17 cellular contexts compared by ENCODE assay signal in the genomic region with DNA sequence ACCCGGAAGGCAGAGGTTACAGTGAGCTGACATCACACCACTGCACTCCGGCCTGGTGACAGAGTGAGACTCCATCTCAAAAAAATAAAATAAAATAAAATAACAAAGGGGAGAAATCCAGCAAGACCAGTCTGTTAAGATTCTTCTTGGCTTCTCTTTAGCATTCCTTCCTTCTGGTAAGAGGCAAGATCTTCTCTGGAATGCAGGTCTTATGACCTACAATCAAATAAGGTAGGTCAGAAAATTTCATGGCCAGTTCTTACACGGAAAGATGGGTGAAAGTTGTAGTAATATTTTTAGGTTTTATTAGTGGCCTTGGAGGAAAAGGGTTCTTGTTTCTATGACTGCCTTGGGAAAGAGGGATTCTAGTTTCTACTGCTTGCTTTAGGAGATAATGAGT.
A peak's percentile ranks its signal among the peaks of the same experiment; 100 is the strongest.
DNase-seq lines count a peak whose midpoint lies in the region; ATAC-seq and TF ChIP-seq lines count a peak whose summit lies in the region.
"Had no signal": no experiment of that assay in that cellular context is flagged by ENCODE, and none has a peak within 500 bp of the region (broad histone marks: within the 10 kb centered on the region; RNA-seq: fewer than 3 reads in every experiment).

No MANE protein-coding gene starts in this region.

- H3K9ac ChIP-seq in HUES48 (ENCODE audit: low read depth, low read length): no peak overlapping the region
- H3K9ac ChIP-seq: BLaER1 treated with 17β-estradiol and CSF1 and Interleukin-3, amounts not matched to agents 10 nM and 100 nM had no signal

- peaks cover 6% of the 10 kb centered on the region for H3K4me1 Mint-ChIP-seq in mesothelial cell of epicardium

- intact Hi-C loops in left ventricle myocardium inferior (cut with micrococcal nuclease): no loop called here

- ATAC-seq in omental fat pad (ENCODE audit: low FRiP score): no peak
- ATAC-seq: A549 had no signal

- H3K4me1 ChIP-seq in HUES48 (ENCODE audit: control insufficient read depth, insufficient read depth, low read length) (peaks cover 18% of the 10 kb centered on the region), left ventricle myocardium inferior (no peaks in the 10 kb centered on the region)
- H3K4me1 ChIP-seq: A549; BLaER1 treated with 17β-estradiol and CSF1 and Interleukin-3, amounts not matched to agents 10 nM and 100 nM had no signal

- no peaks in the 10 kb centered on the region for H3K9me3 ChIP-seq in HUES48 (ENCODE audit: control insufficient read depth, insufficient read depth, low read length)
- H3K9me3 ChIP-seq in left ventricle myocardium inferior (replicated peaks): peaks cover 11% of the 10 kb centered on the region
- H3K9me3 ChIP-seq: A549; BLaER1 treated with 17β-estradiol and CSF1 and Interleukin-3, amounts not matched to agents 10 nM and 100 nM; MG63 had no signal

- peak overlapping the region; percentile 96 for H3K27ac Mint-ChIP-seq in mesothelial cell of epicardium
- H3K27ac Mint-ChIP-seq: HFFc6 had no signal

- H3K36me3 ChIP-seq in HUES48 (ENCODE audit: control insufficient read depth, insufficient read depth, low read length) (no peaks in the 10 kb centered on the region), left ventricle myocardium inferior (no peaks in the 10 kb centered on the region)
- H3K36me3 ChIP-seq: BLaER1 treated with 17β-estradiol and CSF1 and Interleukin-3, amounts not matched to agents 10 nM and 100 nM; MG63 had no signal

- H3K27me3 ChIP-seq in HUES48 (ENCODE audit: control insufficient read depth, insufficient read depth, low read length) (no peaks in the 10 kb centered on the region), left ventricle myocardium inferior (ENCODE audit: low read depth) (no peaks in the 10 kb centered on the region)
- H3K27me3 ChIP-seq: BLaER1 treated with 17β-estradiol and CSF1 and Interleukin-3, amounts not matched to agents 10 nM and 100 nM; MG63 had no signal

- no peak overlapping the region for H3K4me3 Mint-ChIP-seq in mesothelial cell of epicardium
- H3K4me3 Mint-ChIP-seq: HFFc6 had no signal

- TF ChIP-seq CTCF in C4-2B (conservative IDR thresholded peaks at IDR 0.05) (no peak), epithelial cell of esophagus (IDR thresholded peaks at IDR 0.05; ENCODE audit: insufficient read depth, low read depth, low read length, missing control alignments) (no peak), mesothelial cell of epicardium (IDR thresholded peaks at IDR 0.05; ENCODE audit: unreplicated experiment) (no peak), omental fat pad (IDR thresholded peaks at IDR 0.05) (no peak), left ventricle myocardium inferior (IDR thresholded peaks at IDR 0.05; ENCODE audit: borderline replicate concordance) (no peak)

- H3K27ac ChIP-seq in C4-2B: peak overlapping the region; percentile 22; the same call in 1 of the 2 replicates
- H3K27ac ChIP-seq in HUES48 (ENCODE audit: low read depth, low read length): peak overlapping the region; percentile 50
- H3K27ac ChIP-seq in left ventricle myocardium inferior (replicated peaks): no peak overlapping the region
- H3K27ac ChIP-seq: A549; BLaER1 treated with 17β-estradiol and CSF1 and Interleukin-3, amounts not matched to agents 10 nM and 100 nM had no signal

- H3K27me3 Mint-ChIP-seq in mesothelial cell of epicardium (ENCODE audit: low read depth): no peaks in the 10 kb centered on the region

- DNase-seq in epithelial cell of esophagus (ENCODE audit: low read depth) (peak; percentile 11), mesothelial cell of epicardium (ENCODE audit: low spot score in 2 of 2, unreplicated experiment in 2 of 2) (no peak), omental fat pad (ENCODE audit: low spot score) (no peak), left ventricle myocardium inferior (no peak)
- DNase-seq in NK-92 treated with Interleukin-12 subunit alpha and Interleukin-12 subunit beta, amount 100 ng/mL, for 24 hours (lab: John Stamatoyannopoulos, UW): no peak
- DNase-seq: DMS153, HFFc6, Karpas-422, MG63, NCI-H1092, NCI-H1694, NCI-H526 treated with DMSO at 0.1 percent for 48 hours, OCI-M1 had no signal

- peaks cover 36% of the 10 kb centered on the region for H3K9me3 Mint-ChIP-seq in mesothelial cell of epicardium

- H3K36me3 Mint-ChIP-seq in mesothelial cell of epicardium: peaks cover 10% of the 10 kb centered on the region

- H3K4me3 ChIP-seq in HUES48 (ENCODE audit: low read depth, low read length) (peak overlapping the region; percentile 12; the same call in 1 of the 2 replicates), epithelial cell of esophagus (ENCODE audit: low read length) (no peak overlapping the region), left ventricle myocardium inferior (no peak overlapping the region)
- H3K4me3 ChIP-seq: A549; BLaER1 treated with 17β-estradiol and CSF1 and Interleukin-3, amounts not matched to agents 10 nM and 100 nM; MG63 had no signal
